ENCODE assay signal across 15 cellular contexts in genomic region chr13:113814435-113814821, GRCh38. TPM values are rescaled to one million over a fixed set of nuclear protein-coding genes. Genes with fewer than 3 reads are reported as not detected.
DNase-seq lines count a peak whose midpoint lies in the region; ATAC-seq, FAIRE-seq and TF ChIP-seq lines count a peak whose summit lies in the region.
"Had no signal": no experiment of that assay in that cellular context is flagged by ENCODE, and none has a peak within 500 bp of the region (broad histone marks: within the 10 kb centered on the region; RNA-seq: fewer than 3 reads in every experiment).

No MANE protein-coding gene starts in this region.

- H3K9me3 ChIP-seq in pancreas (no peaks in the 10 kb centered on the region), vagina (no peaks in the 10 kb centered on the region)

- H3K4me3 Mint-ChIP-seq in chondrocyte (ENCODE audit: unreplicated experiment) = no peak overlapping the region
- H3K4me3 Mint-ChIP-seq in activated CD4-positive, alpha-beta T cell treated with anti-CD3 and anti-CD28 coated beads for 36 hours = no peak overlapping the region
- H3K4me3 Mint-ChIP-seq: activated CD8-positive, alpha-beta memory T cell treated with anti-CD3 and anti-CD28 coated beads, Interleukin-2, amount 10 ng/mL, durations not matched to agents 7 days and 5 days; stimulated activated naive CD8-positive, alpha-beta T cell treated with anti-CD3 and anti-CD28 coated beads, Interleukin-15, Interleukin-2, amounts not matched to agents 100 ng/mL and 50 ng/mL, for 24 hours had no signal

- intact Hi-C loops in pancreas (cut with DNase I) (loop anchor here in 1 of 3 donors (10.0 kb wide), 1 partner anchor 130 kb away; no protein-coding TSS in a partner anchor), vagina (cut with DNase I) (loop anchor here (5.0 kb wide), 1 partner anchor 413 kb away; no protein-coding TSS in a partner anchor)
- intact Hi-C loops in activated CD4-positive, alpha-beta T cell treated with anti-CD3 and anti-CD28 coated beads for 36 hours (cut with DNase I, micrococcal nuclease) = loop anchor here in 1 of 2 experiments (10.0 kb wide), 1 partner anchor 300 kb away; no protein-coding TSS in a partner anchor

- H3K27me3 ChIP-seq in pancreas = no peaks in the 10 kb centered on the region
- no peaks in the 10 kb centered on the region for H3K27me3 ChIP-seq in vagina

- CTCF ChIA-PET in activated CD4-positive, alpha-beta T cell treated with anti-CD3 and anti-CD28 coated beads for 36 hours (lab: Charles Lee) = no interaction called here

- no peaks in the 10 kb centered on the region for H3K27me3 Mint-ChIP-seq in chondrocyte (ENCODE audit: low read depth)
- H3K27me3 Mint-ChIP-seq in activated CD4-positive, alpha-beta T cell treated with anti-CD3 and anti-CD28 coated beads for 36 hours = no peaks in the 10 kb centered on the region

- H3K4me1 Mint-ChIP-seq in chondrocyte (ENCODE audit: low read depth) = peaks cover 40% of the 10 kb centered on the region
- H3K4me1 Mint-ChIP-seq in activated CD4-positive, alpha-beta T cell treated with anti-CD3 and anti-CD28 coated beads for 36 hours = peaks cover 21% of the 10 kb centered on the region

- peaks cover 0 to 5% (median 4%) of the 10 kb centered on the region in 3 donors for H3K4me1 ChIP-seq in pancreas
- H3K4me1 ChIP-seq in vagina = peaks cover 30% of the 10 kb centered on the region

- peak overlapping the region; percentile 60 to 74 (median 64) for H3K27ac ChIP-seq in pancreas
- no peak overlapping the region for H3K27ac ChIP-seq in vagina

- POLR2A ChIA-PET in activated CD4-positive, alpha-beta T cell treated with anti-CD3 and anti-CD28 coated beads for 36 hours (lab: Charles Lee) = no interaction called here

- TF ChIP-seq POLR2A in vagina (IDR thresholded peaks at IDR 0.05) = no peak

- peak overlapping the region; percentile 13 for H3K27ac Mint-ChIP-seq in chondrocyte (ENCODE audit: unreplicated experiment)
- no peak overlapping the region for H3K27ac Mint-ChIP-seq in activated CD4-positive, alpha-beta T cell treated with anti-CD3 and anti-CD28 coated beads for 36 hours
- H3K27ac Mint-ChIP-seq: activated CD8-positive, alpha-beta memory T cell treated with anti-CD3 and anti-CD28 coated beads, Interleukin-2, amount 10 ng/mL, durations not matched to agents 7 days and 5 days; stimulated activated naive CD8-positive, alpha-beta T cell treated with anti-CD3 and anti-CD28 coated beads, Interleukin-15, Interleukin-2, amounts not matched to agents 100 ng/mL and 50 ng/mL, for 24 hours had no signal

- FAIRE-seq in pancreas (lab: Jason Lieb, UNC) = no peak

- peaks cover 5% of the 10 kb centered on the region for H3K36me3 Mint-ChIP-seq in chondrocyte (ENCODE audit: low read depth)
- H3K36me3 Mint-ChIP-seq in activated CD4-positive, alpha-beta T cell treated with anti-CD3 and anti-CD28 coated beads for 36 hours (ENCODE audit: low read depth) = peaks cover 10% of the 10 kb centered on the region
- H3K36me3 Mint-ChIP-seq: activated CD8-positive, alpha-beta memory T cell treated with anti-CD3 and anti-CD28 coated beads, Interleukin-2, amount 10 ng/mL, durations not matched to agents 7 days and 5 days had no signal

- ATAC-seq in pancreas = peak in 3 of 4 donors; percentile 15 to 35 (median 27)
- no peak for ATAC-seq in activated CD4-positive, alpha-beta T cell treated with anti-CD3 and anti-CD28 coated beads for 36 hours
- ATAC-seq: activated CD8-positive, alpha-beta memory T cell treated with anti-CD3 and anti-CD28 coated beads, Interleukin-2, amount 10 ng/mL, durations not matched to agents 7 days and 5 days; activated naive CD4-positive, alpha-beta T cell treated with anti-CD3 and anti-CD28 coated beads, Interleukin-2, amount 50 U/mL, for 72 hours had no signal

- no peaks in the 10 kb centered on the region for H3K36me3 ChIP-seq in pancreas
- H3K36me3 ChIP-seq in vagina = no peaks in the 10 kb centered on the region

- WGBS in pancreas, 2 donors = 44 to 51% methylated on average over 10 to 11 of the region's 11 CpGs

- peak; percentile 91 for DNase-seq in DMS79 (lab: John Stamatoyannopoulos, UW)
- peak; percentile 27 for DNase-seq in LoVo (ENCODE audit: low spot score)
- DNase-seq in chondrocyte (ENCODE audit: low spot score) = no peak
- DNase-seq in pancreas = peak in 1 of 6 donors; percentile 75
- DNase-seq in NCI-H345 treated with DMSO at 0.1 percent for 48 hours (lab: John Stamatoyannopoulos, UW; ENCODE audit: unreplicated experiment) = no peak
- no peak for DNase-seq in vagina (ENCODE audit: extremely low spot score in 2 of 2)
- no peak for DNase-seq in NCI-H2107 treated with DMSO at 0.1 percent for 48 hours (lab: John Stamatoyannopoulos, UW; ENCODE audit: unreplicated experiment)
- no peak for DNase-seq in activated CD4-positive, alpha-beta T cell treated with anti-CD3 and anti-CD28 coated beads for 36 hours
- DNase-seq: activated CD8-positive, alpha-beta memory T cell treated with anti-CD3 and anti-CD28 coated beads, Interleukin-2, amount 10 ng/mL, durations not matched to agents 7 days and 5 days; C1 segment of cervical spinal cord; NCI-H1105; NCI-H526 treated with DMSO at 0.1 percent for 48 hours; SIG-M5 had no signal

- TF ChIP-seq CTCF in chondrocyte (IDR thresholded peaks at IDR 0.05) (no peak), pancreas (IDR thresholded peaks at IDR 0.05) (no peak), vagina (IDR thresholded peaks at IDR 0.05) (no peak)

- H3K9me3 Mint-ChIP-seq in chondrocyte (ENCODE audit: low read depth) = no peaks in the 10 kb centered on the region
- peaks cover 2% of the 10 kb centered on the region for H3K9me3 Mint-ChIP-seq in activated CD4-positive, alpha-beta T cell treated with anti-CD3 and anti-CD28 coated beads for 36 hours (ENCODE audit: low read depth)

- no peak overlapping the region for H3K4me3 ChIP-seq in pancreas
- no peak overlapping the region for H3K4me3 ChIP-seq in vagina

RNA-seq across cellular contexts. Expression of gene GAS6, which starts 49.4 kb away (rescaled TPM):
- total RNA-seq in chondrocyte = 83.7 to 113 TPM (median 111 TPM) in 3 replicates
- total RNA-seq in pancreas = 10 to 100 TPM; 24.3 to 68.8 (median 38.6) TPM
- polyA plus RNA-seq in pancreas = 100 to 1,000 TPM in 1 of 2 donors, 10 to 100 TPM in 1; 98.0 to 124 TPM
- total RNA-seq in vagina = 215 TPM
- under 1 TPM; 0.54 to 0.73 TPM for total RNA-seq in activated CD4-positive, alpha-beta T cell treated with anti-CD3 and anti-CD28 coated beads for 36 hours

RNA-seq across cellular contexts. Expression of gene TMEM255B, which starts 55.4 kb away (rescaled TPM):
- 2.6 to 7.1 TPM (median 5.2 TPM) in 3 replicates for total RNA-seq in chondrocyte
- 1 to 10 TPM; 1.8 to 8.1 (median 3.5) TPM for total RNA-seq in pancreas
- 10 to 100 TPM; 13.6 to 17.9 TPM for polyA plus RNA-seq in pancreas
- 6.4 TPM for total RNA-seq in vagina
- total RNA-seq in activated CD4-positive, alpha-beta T cell treated with anti-CD3 and anti-CD28 coated beads for 36 hours = 1 to 10 TPM in 1 of 2 experiments, under 1 TPM in 1; 0.74 to 1.3 TPM

Comparison
In these comparisons a context has a peak if more than half of its experiments do, and no peak if none do; other contexts are left out.
1. DNase-seq: peak in DMS79 (single experiment) and LoVo (single experiment); none in chondrocyte (single experiment), NCI-H345 treated with DMSO at 0.1 percent for 48 hours (single experiment), vagina (0 of 2), NCI-H2107 treated with DMSO at 0.1 percent for 48 hours (single experiment) and activated CD4-positive, alpha-beta T cell treated with anti-CD3 and anti-CD28 coated beads for 36 hours (single experiment).
2. RNA of gene GAS6, which starts 49.4 kb away (total RNA-seq): 215 TPM in vagina (single experiment), 83.7 to 113 TPM in chondrocyte and 24.3 to 68.8 TPM in pancreas; 0.54 to 0.73 TPM in activated CD4-positive, alpha-beta T cell treated with anti-CD3 and anti-CD28 coated beads for 36 hours; every median in the first group is over 10 times any median in the second.